In genomic region chr19:32464279-32464678, GRCh38 we compare ENCODE assay signal across 11 cellular contexts. TPM values are rescaled to one million over a fixed set of nuclear protein-coding genes. Genes with fewer than 3 reads are reported as not detected.
DNase-seq lines count a peak whose midpoint lies in the region; ATAC-seq, FAIRE-seq and TF ChIP-seq lines count a peak whose summit lies in the region.
"Had no signal": no experiment of that assay in that cellular context is flagged by ENCODE, and none has a peak within 500 bp of the region (broad histone marks: within the 10 kb centered on the region; RNA-seq: fewer than 3 reads in every experiment).

No MANE protein-coding gene starts in this region.

- no peak for ATAC-seq in K562
- ATAC-seq in lower lobe of right lung = no peak
- ATAC-seq in HG03521 (IDR thresholded peaks at IDR 0.05; ENCODE audit: unreplicated experiment) = no peak

- peak in 1 of 3 experiments; percentile 51; a peak in 2 of 6 replicates for TF ChIP-seq CTCF in K562 (IDR thresholded peaks at IDR 0.05 in 2 of 3, conservative IDR thresholded peaks at IDR 0.05 in 1 of 3; ENCODE audit: insufficient read depth in 2 of 3, low read depth in 1 of 3, low read length in 3 of 3)
- TF ChIP-seq CTCF in osteocyte (IDR thresholded peaks at IDR 0.05) = peak; percentile 59
- no peak for TF ChIP-seq CTCF in lower lobe of right lung (IDR thresholded peaks at IDR 0.05)

- H3K27me3 Mint-ChIP-seq in osteocyte (ENCODE audit: unreplicated experiment) = no peaks in the 10 kb centered on the region

- no peak overlapping the region for H3K27ac Mint-ChIP-seq in osteocyte (ENCODE audit: unreplicated experiment)

- peak; percentile 37 for DNase-seq in NCI-H187 treated with DMSO at 0.1 percent for 48 hours (lab: John Stamatoyannopoulos, UW)
- no peak for DNase-seq in NCI-H187 (lab: John Stamatoyannopoulos, UW)
- DNase-seq in NCI-H1694 treated with DMSO at 0.1 percent for 48 hours (lab: John Stamatoyannopoulos, UW) = peak; percentile 80
- DNase-seq in K562 (ENCODE audit: extremely low read depth in 1 of 4, low spot score in 3 of 4) = no peak
- no peak for DNase-seq in osteocyte (ENCODE audit: extremely low spot score, unreplicated experiment)
- no peak for DNase-seq in lower lobe of right lung
- no peak for DNase-seq in ecto neural progenitor cell (ENCODE audit: low spot score)
- DNase-seq: activated CD8-positive, alpha-beta memory T cell treated with anti-CD3 and anti-CD28 coated beads for 24 hours; esophagus squamous epithelium had no signal

- no peak for TF ChIP-seq EP300 in K562 (IDR thresholded peaks at IDR 0.05; ENCODE audit: low read length)

- H3K27me3 ChIP-seq in K562 (ENCODE audit: control insufficient read depth in 2 of 2, insufficient read depth in 2 of 2, low read length in 2 of 2) = no peaks in the 10 kb centered on the region
- no peaks in the 10 kb centered on the region for H3K27me3 ChIP-seq in lower lobe of right lung (ENCODE audit: low read depth)
- H3K27me3 ChIP-seq: esophagus squamous epithelium had no signal

- H3K4me3 Mint-ChIP-seq in osteocyte (ENCODE audit: unreplicated experiment) = no peak overlapping the region

- no peaks in the 10 kb centered on the region for H4K20me1 ChIP-seq in K562 (replicated peaks; ENCODE audit: control insufficient read depth, insufficient read depth, low read length)

- 86% methylated on average over 2 of the region's 2 CpGs for WGBS in K562 (ENCODE audit: insufficient coverage, low coverage, missing lambda C conversion rate)

- H3K9ac ChIP-seq in K562 (ENCODE audit: insufficient read depth in 1 of 2, low read depth in 2 of 2, low read length in 2 of 2) = no peak overlapping the region

- no peaks in the 10 kb centered on the region for H3K9me3 ChIP-seq in K562 (replicated peaks; ENCODE audit: control insufficient read depth, insufficient read depth, low read depth, low read length)
- H3K9me3 ChIP-seq in lower lobe of right lung = no peaks in the 10 kb centered on the region
- H3K9me3 ChIP-seq: esophagus squamous epithelium, prostate gland had no signal

- no peak for FAIRE-seq in K562 (lab: Jason Lieb, UNC)

- H3K4me1 ChIP-seq in K562 (replicated peaks in 1 of 2; ENCODE audit: control insufficient read depth in 2 of 2, insufficient read depth in 2 of 2, low read length in 2 of 2) = no peaks in the 10 kb centered on the region
- H3K4me1 ChIP-seq in lower lobe of right lung = no peaks in the 10 kb centered on the region
- H3K4me1 ChIP-seq: esophagus squamous epithelium, prostate gland had no signal

- in situ Hi-C loops in K562 (cut with MboI) = no loop called here

- no peak overlapping the region for H3K4me2 ChIP-seq in K562 (ENCODE audit: insufficient read depth, low read length)

- H3K36me3 ChIP-seq in K562 (ENCODE audit: control insufficient read depth, insufficient read depth, low read length) (peaks cover 33% of the 10 kb centered on the region; the same call in 1 of the 3 replicates), lower lobe of right lung (peaks cover 24% of the 10 kb centered on the region)
- H3K36me3 ChIP-seq: prostate gland had no signal

- intact Hi-C loops in K562 (cut with micrococcal nuclease) (loop anchor here (10.0 kb wide), 1 partner anchor 101 kb away; no protein-coding TSS in a partner anchor), lower lobe of right lung (cut with DNase I) (no loop called here)

- no TSS peak for BruUV-seq in K562 (replicated peaks; lab: Mats Ljungman, UMichigan)

- CTCF ChIA-PET in K562 (lab: Yijun Ruan, JAX; ENCODE audit: low intra/inter-chr PET ratio) = interaction anchor here (0.6 to 1.5 kb wide), 3 partner anchors 105 to 370 kb away, joined by 3 to 4 read pairs (median 3); no protein-coding TSS in a partner anchor

- TF ChIP-seq RAD21 in K562 (CRISPR knock-in tag; conservative IDR thresholded peaks at IDR 0.05 in 1 of 2, IDR thresholded peaks at IDR 0.05 in 1 of 2) = no peak; a peak in 1 of 4 replicates

- POLR2A ChIA-PET in K562 (lab: Yijun Ruan, JAX) = interaction anchor here (1.2 kb wide), 1 partner anchor 9 kb away, joined by 5 read pairs; no protein-coding TSS in a partner anchor

- no peaks in the 10 kb centered on the region for H3K9me3 Mint-ChIP-seq in osteocyte (ENCODE audit: unreplicated experiment)

- H3K4me3 ChIP-seq in K562 (no peak overlapping the region), lower lobe of right lung (no peak overlapping the region)
- H3K4me3 ChIP-seq: esophagus squamous epithelium, prostate gland had no signal

- H3K79me2 ChIP-seq in K562 (ENCODE audit: control insufficient read depth, insufficient read depth, low read length) = no peaks in the 10 kb centered on the region

- no peaks in the 10 kb centered on the region for H3K9me1 ChIP-seq in K562 (ENCODE audit: control insufficient read depth, insufficient read depth, low read length)

- no peak for TF ChIP-seq POLR2A in K562 (conservative IDR thresholded peaks at IDR 0.05)

- H2AFZ ChIP-seq in K562 (ENCODE audit: low read depth, low read length) = no peak overlapping the region

- no peaks in the 10 kb centered on the region for H3K4me1 Mint-ChIP-seq in osteocyte (ENCODE audit: unreplicated experiment)

- peaks cover 19% of the 10 kb centered on the region for H3K36me3 Mint-ChIP-seq in osteocyte (ENCODE audit: unreplicated experiment)

- no peak overlapping the region for H3K27ac ChIP-seq in K562 (ENCODE audit: extremely low read depth, low read depth, low read length)
- no peak overlapping the region for H3K27ac ChIP-seq in lower lobe of right lung
- H3K27ac ChIP-seq: esophagus squamous epithelium, prostate gland had no signal

TF ChIP-seq in K562, 482 proteins besides CTCF, POLR2A, EP300 and RAD21:
- TF ChIP-seq ARID3A (IDR thresholded peaks at IDR 0.05; ENCODE audit: borderline replicate concordance, low read depth, low read length) (0 out of 2 replicates have a peak, but pooled peaks have one; percentile 16), AFF4 (CRISPR knock-in tag; IDR thresholded peaks at IDR 0.05) (no peak)

RNA-seq across cellular contexts. Expression of gene DPY19L3, which starts 58.7 kb away (rescaled TPM):
- 95.7 and 203 TPM in 2 replicates for total RNA-seq in K562 (2011; cell fraction: chromatin; rRNA removed; ENCODE audit: low replicate concordance)
- total RNA-seq in K562 (2011; cell fraction: nucleolus; rRNA removed) = 66.5 and 77.7 TPM in 2 replicates
- total RNA-seq in K562 (2011; cell fraction: nucleoplasm; rRNA removed) = 69.9 and 110 TPM in 2 replicates
- 18.8 and 39.7 TPM in 2 replicates for total RNA-seq in K562 (2014; rRNA removed)
- total RNA-seq in K562 (2014; rRNA removed; fragmentation: Illumina TruSeq; extraction: Trizol) = 22.0 and 33.9 TPM in 2 replicates
- 19.4 and 20.8 TPM in 2 replicates for total RNA-seq in K562 (2015; rRNA removed; fragmentation: Illumina TruSeq; extraction: Trizol)
- 35.2 and 39.2 TPM in 2 replicates for total RNA-seq in K562 (2021)
- polyA plus RNA-seq in K562 (2011; rRNA removed) = 37.2 and 38.3 TPM in 2 replicates
- 29.9 and 36.1 TPM in 2 replicates for polyA plus RNA-seq in K562 (2011; cell fraction: cytosol; rRNA removed)
- 148 and 257 TPM in 2 replicates for polyA plus RNA-seq in K562 (2011; cell fraction: nucleus; rRNA removed)
- polyA plus RNA-seq in K562 (2012) = 13.8 and 24.8 TPM in 2 replicates
- 25.0 and 31.5 TPM in 2 replicates for polyA plus RNA-seq in K562 (2014; fragmentation: Illumina TruSeq; extraction: Trizol)
- polyA plus RNA-seq in K562 (2014; fragmentation: Nextera tagmentation; extraction: Ambion mirVana) = 1 to 10 TPM; 4.7 to 6.0 TPM
- 30.8 and 32.0 TPM in 2 replicates for polyA plus RNA-seq in K562 (2014; rRNA removed)
- 77.5 and 87.2 TPM in 2 replicates for polyA minus RNA-seq in K562 (2011; rRNA and poly(A)+ RNA removed)
- 28.4 and 34.1 TPM in 2 replicates for polyA minus RNA-seq in K562 (2011; cell fraction: cytosol; rRNA and poly(A)+ RNA removed)
- polyA minus RNA-seq in K562 (2011; cell fraction: nucleus; rRNA and poly(A)+ RNA removed) = 93.3 and 118 TPM in 2 replicates
- 75.4 and 77.9 TPM in 2 replicates for total RNA-seq in osteocyte
- 24.9 TPM for total RNA-seq in lower lobe of right lung

Comparison
In these comparisons a context has a peak if more than half of its experiments do, and no peak if none do; other contexts are left out.
1. DNase-seq: peak in NCI-H187 treated with DMSO at 0.1 percent for 48 hours (single experiment) and NCI-H1694 treated with DMSO at 0.1 percent for 48 hours (single experiment); none in NCI-H187 (0 of 2), K562 (0 of 4), osteocyte (single experiment), lower lobe of right lung (single experiment) and ecto neural progenitor cell (single experiment).